In genomic region chr12:75816892-75817291, GRCh38 we compare ENCODE assay signal across 11 cellular contexts.
DNase-seq lines count a peak whose midpoint lies in the region; ATAC-seq and TF ChIP-seq lines count a peak whose summit lies in the region.
"Had no signal": no experiment of that assay in that cellular context is flagged by ENCODE, and none has a peak within 500 bp of the region (broad histone marks: within the 10 kb centered on the region; RNA-seq: fewer than 3 reads in every experiment).

No MANE protein-coding gene starts in this region.

- H3K4me3 ChIP-seq in mesenchymal stem cell (ENCODE audit: insufficient read depth in 1 of 2, low read depth in 1 of 2, low read length in 2 of 2) (no peak overlapping the region), Caco-2 (ENCODE audit: low read depth, low read length) (no peak overlapping the region), esophagus muscularis mucosa (no peak overlapping the region)

- H2BK12ac ChIP-seq in mesenchymal stem cell (ENCODE audit: low read length in 2 of 2), result no peak overlapping the region

- TF ChIP-seq EP300 in esophagus muscularis mucosa (IDR thresholded peaks at IDR 0.05), result no peak

- POLR2A ChIA-PET in Caco-2 (lab: Charles Lee), result interaction anchor here (0.7 kb wide), 1 partner anchor 174 kb away, joined by 3 read pairs; no protein-coding TSS in a partner anchor

- H3K23ac ChIP-seq in mesenchymal stem cell (ENCODE audit: low read length in 2 of 2), result no peak overlapping the region

- H3K9me3 ChIP-seq in mesenchymal stem cell (ENCODE audit: control insufficient read depth, low read length) (no peaks in the 10 kb centered on the region), Caco-2 (no peaks in the 10 kb centered on the region), esophagus muscularis mucosa (no peaks in the 10 kb centered on the region)

- H3K4me1 Mint-ChIP-seq in activated T-helper 17 cell treated with anti-CD3 and anti-CD28 coated beads, Interleukin-2, amount 50 U/mL, for 72 hours, result peaks cover 3% of the 10 kb centered on the region
- H3K4me1 Mint-ChIP-seq in Caco-2 (ENCODE audit: low read depth, unreplicated experiment), result peaks cover 6% of the 10 kb centered on the region

- H2BK15ac ChIP-seq in mesenchymal stem cell (ENCODE audit: low read depth, poor library complexity, severe bottlenecking), result no peak overlapping the region

- CTCF ChIA-PET in Caco-2 (lab: Charles Lee), result no interaction called here

- H4K91ac ChIP-seq in mesenchymal stem cell (ENCODE audit: low read length), result no peak overlapping the region

- H3K36me3 Mint-ChIP-seq in activated T-helper 17 cell treated with anti-CD3 and anti-CD28 coated beads, Interleukin-2, amount 50 U/mL, for 72 hours (ENCODE audit: low read depth), result no peaks in the 10 kb centered on the region
- no peaks in the 10 kb centered on the region for H3K36me3 Mint-ChIP-seq in Caco-2 (ENCODE audit: insufficient read depth, unreplicated experiment)

- no peaks in the 10 kb centered on the region for H3K27me3 Mint-ChIP-seq in activated T-helper 17 cell treated with anti-CD3 and anti-CD28 coated beads, Interleukin-2, amount 50 U/mL, for 72 hours
- no peaks in the 10 kb centered on the region for H3K27me3 Mint-ChIP-seq in Caco-2 (ENCODE audit: insufficient read depth, unreplicated experiment)

- peaks cover 13% of the 10 kb centered on the region for H3K4me1 ChIP-seq in mesenchymal stem cell (ENCODE audit: control insufficient read depth, insufficient read depth, low read depth, low read length)
- H3K4me1 ChIP-seq in Caco-2, result peaks cover 4% of the 10 kb centered on the region; the same call in 1 of the 2 replicates
- peaks cover 10 to 40% (median 32%) of the 10 kb centered on the region in 4 donors for H3K4me1 ChIP-seq in esophagus muscularis mucosa

- peak overlapping the region; percentile 86 for H3K9ac ChIP-seq in mesenchymal stem cell (ENCODE audit: low read length)

- peak; percentile 87 for ATAC-seq in activated T-helper 17 cell treated with anti-CD3 and anti-CD28 coated beads, Interleukin-2, amount 50 U/mL, for 72 hours (replicated peaks)
- no peak for ATAC-seq in HG03460 (IDR thresholded peaks at IDR 0.05; ENCODE audit: unreplicated experiment)

- peak overlapping the region; percentile 24 for H3K27ac ChIP-seq in mesenchymal stem cell (ENCODE audit: low read length, poor library complexity, severe bottlenecking)
- H3K27ac ChIP-seq in esophagus muscularis mucosa (replicated peaks in 1 of 4), result no peak overlapping the region

- intact Hi-C loops in Caco-2 (cut with micrococcal nuclease; ENCODE audit: unreplicated experiment), result loop anchor here (1.0 kb wide), 1 partner anchor 214 kb away; the partner anchor contains the start of gene PHLDA1
- intact Hi-C loops in esophagus muscularis mucosa (cut with DNase I), result loop anchor here (10.0 kb wide), 1 partner anchor 208 kb away; no protein-coding TSS in a partner anchor

- no peak overlapping the region for H3K27ac Mint-ChIP-seq in activated T-helper 17 cell treated with anti-CD3 and anti-CD28 coated beads, Interleukin-2, amount 50 U/mL, for 72 hours
- no peak overlapping the region for H3K27ac Mint-ChIP-seq in Caco-2 (ENCODE audit: unreplicated experiment)
- H3K27ac Mint-ChIP-seq: dendritic cell treated with granulocyte-macrophage colony-stimulating factor and Interleukin-4, amounts not matched to agents 40 ng/mL and 50 ng/mL, for 4 days; T-helper 1 cell treated with Interleukin-12 subunit alpha and Interleukin-12 subunit beta and Interleukin-4 antibody, amounts not matched to agents 30 μg/mL and 1 μg/mL, for 36 hours had no signal

- H2AK5ac ChIP-seq in mesenchymal stem cell (ENCODE audit: low read length, severe bottlenecking), result no peak overlapping the region

- no peak overlapping the region for H3K14ac ChIP-seq in mesenchymal stem cell (ENCODE audit: low read length in 2 of 2)

- H3K4ac ChIP-seq in mesenchymal stem cell (ENCODE audit: low read depth in 1 of 2, low read length in 2 of 2), result no peak overlapping the region

- H3K9me3 Mint-ChIP-seq in activated T-helper 17 cell treated with anti-CD3 and anti-CD28 coated beads, Interleukin-2, amount 50 U/mL, for 72 hours, result no peaks in the 10 kb centered on the region
- no peaks in the 10 kb centered on the region for H3K9me3 Mint-ChIP-seq in Caco-2 (ENCODE audit: unreplicated experiment)
- H3K9me3 Mint-ChIP-seq: dendritic cell treated with granulocyte-macrophage colony-stimulating factor and Interleukin-4, amounts not matched to agents 40 ng/mL and 50 ng/mL, for 4 days; T-helper 1 cell treated with Interleukin-12 subunit alpha and Interleukin-12 subunit beta and Interleukin-4 antibody, amounts not matched to agents 30 μg/mL and 1 μg/mL, for 36 hours had no signal

- H3K36me3 ChIP-seq in mesenchymal stem cell (ENCODE audit: control insufficient read depth in 1 of 2, insufficient read depth in 2 of 2, low read depth in 1 of 2, low read length in 2 of 2) (no peaks in the 10 kb centered on the region), Caco-2 (ENCODE audit: control insufficient read depth, insufficient read depth, low read length) (no peaks in the 10 kb centered on the region), esophagus muscularis mucosa (no peaks in the 10 kb centered on the region)

- no peak overlapping the region for H3K18ac ChIP-seq in mesenchymal stem cell (ENCODE audit: low read depth in 1 of 2, low read length in 2 of 2)

- H4K8ac ChIP-seq in mesenchymal stem cell (ENCODE audit: low read length), result no peak overlapping the region

- TF ChIP-seq CTCF in Caco-2 (IDR thresholded peaks at IDR 0.05; ENCODE audit: insufficient read depth in 1 of 2, low read depth in 1 of 2, low read length in 1 of 2, severe bottlenecking in 1 of 2, unreplicated experiment in 1 of 2) (no peak), esophagus muscularis mucosa (IDR thresholded peaks at IDR 0.05) (no peak)

- 0% methylated on average over 1 of the region's 1 CpG for WGBS in mesenchymal stem cell
- 4% methylated on average over 1 of the region's 1 CpG for WGBS in esophagus muscularis mucosa

- H3K27me3 ChIP-seq in mesenchymal stem cell (ENCODE audit: control insufficient read depth in 1 of 2, insufficient read depth in 1 of 2, low read length in 2 of 2) (no peaks in the 10 kb centered on the region), Caco-2 (replicated peaks; ENCODE audit: control insufficient read depth, insufficient read depth, low read length) (no peaks in the 10 kb centered on the region), esophagus muscularis mucosa (no peaks in the 10 kb centered on the region)

- no peak overlapping the region for H2AFZ ChIP-seq in mesenchymal stem cell (ENCODE audit: low read depth, low read length)

- H2BK5ac ChIP-seq in mesenchymal stem cell (ENCODE audit: low read depth, low read length, poor library complexity, severe bottlenecking), result no peak overlapping the region

- no peak for TF ChIP-seq POLR2A in esophagus muscularis mucosa (IDR thresholded peaks at IDR 0.05; ENCODE audit: low read depth)

- no peak overlapping the region for H3K4me3 Mint-ChIP-seq in activated T-helper 17 cell treated with anti-CD3 and anti-CD28 coated beads, Interleukin-2, amount 50 U/mL, for 72 hours
- no peak overlapping the region for H3K4me3 Mint-ChIP-seq in Caco-2 (ENCODE audit: unreplicated experiment)
- H3K4me3 Mint-ChIP-seq: dendritic cell treated with granulocyte-macrophage colony-stimulating factor and Interleukin-4, amounts not matched to agents 40 ng/mL and 50 ng/mL, for 4 days; T-helper 1 cell treated with Interleukin-12 subunit alpha and Interleukin-12 subunit beta and Interleukin-4 antibody, amounts not matched to agents 30 μg/mL and 1 μg/mL, for 36 hours had no signal

- H3K79me1 ChIP-seq in mesenchymal stem cell (replicated peaks; ENCODE audit: low read length, poor library complexity, severe bottlenecking), result peaks cover 3% of the 10 kb centered on the region

- DNase-seq in DMS 273 (lab: John Stamatoyannopoulos, UW; ENCODE audit: unreplicated experiment) (peak; percentile 28), DMS 273 treated with DMSO at 0.1 percent for 48 hours (lab: John Stamatoyannopoulos, UW) (no peak), LHCN-M2 (ENCODE audit: low read depth) (peak; percentile 92), mesenchymal stem cell (peak; percentile 65), Caco-2 (no peak), esophagus muscularis mucosa (ENCODE audit: extremely low spot score) (no peak)
- DNase-seq: right cardiac atrium had no signal

- no peak overlapping the region for H3K4me2 ChIP-seq in mesenchymal stem cell (ENCODE audit: low read length, poor library complexity, severe bottlenecking)

- no TSS peak for BruUV-seq in Caco-2 (replicated peaks; lab: Mats Ljungman, UMichigan)

- H2BK120ac ChIP-seq in mesenchymal stem cell (ENCODE audit: low read depth, low read length), result no peak overlapping the region

Comparison
In these comparisons a context has a peak if more than half of its experiments do, and no peak if none do; other contexts are left out.
1. DNase-seq: peak in DMS 273 (single experiment), LHCN-M2 (single experiment) and mesenchymal stem cell (single experiment); none in DMS 273 treated with DMSO at 0.1 percent for 48 hours (single experiment), Caco-2 (0 of 2) and esophagus muscularis mucosa (single experiment).